ENCODE assay signal across 20 cellular contexts in the genomic region with DNA sequence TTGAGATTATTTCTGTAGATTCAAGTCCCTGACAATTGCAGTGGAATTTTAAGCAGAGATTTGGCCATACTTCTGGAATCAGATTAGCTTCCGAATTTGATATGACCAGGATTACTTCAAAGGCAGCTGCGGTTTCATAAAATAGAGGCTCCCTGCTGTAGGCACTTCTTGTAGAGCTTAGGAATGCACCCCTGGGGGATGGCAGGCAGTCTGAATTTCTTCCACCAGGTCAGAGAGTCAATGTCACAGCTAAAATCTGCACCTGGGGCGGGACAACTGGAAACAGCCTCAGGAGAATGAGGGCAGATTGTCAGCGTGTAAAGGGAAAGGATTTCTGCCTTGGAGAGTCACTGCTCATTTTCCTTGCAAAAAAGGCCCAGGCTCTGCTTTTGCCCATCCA.
"Had no signal": no experiment of that assay in that cellular context is flagged by ENCODE, and none has a peak within 500 bp of the region (broad histone marks: within the 10 kb centered on the region; RNA-seq: fewer than 3 reads in every experiment).

No MANE protein-coding gene starts in this region.

- ATAC-seq: left cardiac atrium; lower lobe of right lung; psoas muscle; stimulated activated naive B cell treated with anti-CD40 and anti-IgM and Interleukin-4, amounts not matched to agents 10 μg/mL and 1 μg/mL and 100 μg/mL, for 72 hours; stimulated activated naive CD8-positive, alpha-beta T cell treated with anti-CD3 and anti-CD28 coated beads, Interleukin-15, amount 100 ng/mL, for 72 hours had no signal

- H3K4me2 ChIP-seq: hepatocyte, smooth muscle cell had no signal

- H3K79me2 ChIP-seq: hepatocyte had no signal

- H3K27me3 ChIP-seq: colonic mucosa, hepatocyte, neutrophil, testis, tibial nerve had no signal

- H3K9me3 ChIP-seq: colonic mucosa, esophagus squamous epithelium, left ventricle myocardium inferior, lower lobe of right lung, neutrophil, psoas muscle, testis, tibial nerve had no signal

- H2AFZ ChIP-seq: hepatocyte had no signal

- DNase-seq: cerebellar nuclear complex; colonic mucosa; dermis blood vessel endothelial cell; esophagus squamous epithelium; foreskin fibroblast; kidney; left cardiac atrium; left ventricle myocardium inferior; lower lobe of right lung; naive B cell; nephron progenitor cell; psoas muscle; stimulated activated CD4-positive, alpha-beta T cell treated with anti-CD3 and anti-CD28 coated beads, Interleukin-4, amount 100 ng/mL, for 1 hour; stimulated activated naive B cell treated with anti-CD40 and anti-IgM and Interleukin-4, amounts not matched to agents 10 μg/mL and 1 μg/mL and 100 μg/mL, for 72 hours; stimulated activated naive CD8-positive, alpha-beta T cell treated with anti-CD3 and anti-CD28 coated beads, Interleukin-15, amount 100 ng/mL, for 72 hours; testis had no signal

- H3K36me3 ChIP-seq: colonic mucosa, esophagus squamous epithelium, left ventricle myocardium inferior, lower lobe of right lung, neutrophil, tibial nerve had no signal

- H3K4me3 ChIP-seq: colonic mucosa, esophagus squamous epithelium, hepatocyte, left ventricle myocardium inferior, lower lobe of right lung, psoas muscle, smooth muscle cell, testis, tibial nerve had no signal

- H3K27ac ChIP-seq: colonic mucosa, esophagus squamous epithelium, hepatocyte, left ventricle myocardium inferior, lower lobe of right lung, neutrophil, psoas muscle, testis, tibial nerve had no signal

- H3K4me1 ChIP-seq: colonic mucosa, left ventricle myocardium inferior, lower lobe of right lung, psoas muscle, testis, tibial nerve had no signal
